Comparison of ENCODE assay signal across 29 cellular contexts in the genomic region with DNA sequence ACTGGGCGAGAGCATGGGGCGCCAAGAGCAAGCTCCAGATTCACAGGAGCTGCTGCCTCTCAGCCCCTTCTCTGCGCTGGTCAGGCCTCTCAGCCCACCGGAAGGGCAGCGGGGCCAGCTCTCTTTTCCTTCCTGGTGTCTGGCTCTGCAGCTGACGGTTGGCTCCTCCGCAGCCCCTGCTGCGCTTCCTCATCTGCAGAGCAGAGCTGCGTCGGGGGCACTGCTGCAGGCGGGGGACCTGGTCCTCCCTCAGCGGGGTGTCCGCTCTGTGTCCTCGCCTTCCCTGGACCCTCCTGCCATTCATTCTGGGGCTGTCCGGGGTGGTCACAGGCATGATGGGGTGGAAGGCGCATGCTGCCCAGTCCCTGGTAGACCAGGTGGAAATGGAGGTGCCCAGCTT.
DNase-seq lines count a peak whose midpoint lies in the region; FAIRE-seq and TF ChIP-seq lines count a peak whose summit lies in the region.
"Had no signal": no experiment of that assay in that cellular context is flagged by ENCODE, and none has a peak within 500 bp of the region (broad histone marks: within the 10 kb centered on the region; RNA-seq: fewer than 3 reads in every experiment).

No MANE protein-coding gene starts in this region.

- BruUV-seq in mammary epithelial cell (replicated peaks; lab: Mats Ljungman, UMichigan), result no TSS peak

- H3K4me3 ChIP-seq in Peyer's patch (no peak overlapping the region), mammary epithelial cell (replicated peaks in 1 of 3; ENCODE audit: insufficient read depth in 1 of 3, low read depth in 2 of 3, low read length in 3 of 3) (no peak overlapping the region), coronary artery (no peak overlapping the region)
- H3K4me3 ChIP-seq: body of pancreas, esophagus squamous epithelium, gastroesophageal sphincter, MG63, PC-9 had no signal

- H3K27ac ChIP-seq in Peyer's patch (no peak overlapping the region), mammary epithelial cell (ENCODE audit: insufficient read depth, low read depth, low read length) (no peak overlapping the region), coronary artery (no peak overlapping the region)
- H3K27ac ChIP-seq: body of pancreas, C4-2B, esophagus squamous epithelium, gastroesophageal sphincter, PC-9, VCaP had no signal

- H2AFZ ChIP-seq in mammary epithelial cell (ENCODE audit: low read depth, low read length), result no peak overlapping the region
- H2AFZ ChIP-seq: PC-9 had no signal

- DNase-seq in Ammon's horn (ENCODE audit: low spot score), result peak; percentile 17
- no peak for DNase-seq in GM19239 (ENCODE audit: insufficient read length, low spot score)
- DNase-seq in Peyer's patch, result peak in 2 of 3 donors; percentile 45 to 46
- peak; percentile 11 for DNase-seq in midbrain (lab: John Stamatoyannopoulos, UW)
- DNase-seq in activated CD4-positive, alpha-beta T cell treated with anti-CD3 and anti-CD28 coated beads, Interleukin-2, amount 10 ng/mL, durations not matched to agents 24 days and 14 days, result no peak
- no peak for DNase-seq in NCI-H2029 (lab: John Stamatoyannopoulos, UW)
- DNase-seq in mammary epithelial cell, result no peak
- DNase-seq in coronary artery (ENCODE audit: low spot score), result no peak
- DNase-seq: activated CD8-positive, alpha-beta memory T cell treated with anti-CD3 and anti-CD28 coated beads, Interleukin-2, amount 50 U/mL, for 4 hours; activated effector memory CD4-positive, alpha-beta T cell treated with Interleukin-2 at 50 U/mL for 16 hours; body of pancreas; DMS153; esophagus squamous epithelium; HCEC 1CT; MG63; NCI-H187; NCI-H2227 treated with DMSO at 0.1 percent for 48 hours; NCI-H774; occipital lobe; PC-9; retina had no signal

- CTCF ChIA-PET in mammary epithelial cell (lab: Charles Lee; ENCODE audit: low non-redundant PET), result no interaction called here

- no peaks in the 10 kb centered on the region for H3K9me3 Mint-ChIP-seq in activated CD4-positive, alpha-beta T cell treated with anti-CD3 and anti-CD28 coated beads, Interleukin-2, amount 10 ng/mL, durations not matched to agents 24 days and 14 days
- H3K9me3 Mint-ChIP-seq: memory B cell; T-helper 1 cell treated with Interleukin-12 subunit alpha and Interleukin-12 subunit beta and Interleukin-4 antibody, amounts not matched to agents 30 μg/mL and 1 μg/mL, for 36 hours; type B pancreatic cell had no signal

- TF ChIP-seq CTCF in Peyer's patch (IDR thresholded peaks at IDR 0.05) (no peak), mammary epithelial cell (conservative IDR thresholded peaks at IDR 0.05 in 1 of 2, IDR thresholded peaks at IDR 0.05 in 1 of 2; ENCODE audit: extremely low read depth in 1 of 2, insufficient read depth in 1 of 2, low read depth in 1 of 2, low read length in 2 of 2) (no peak), coronary artery (IDR thresholded peaks at IDR 0.05) (no peak)

- peaks cover 4 to 41% (median 16%) of the 10 kb centered on the region in 4 donors for H3K4me1 ChIP-seq in Peyer's patch
- no peaks in the 10 kb centered on the region for H3K4me1 ChIP-seq in mammary epithelial cell (ENCODE audit: insufficient read depth, low read length)
- H3K4me1 ChIP-seq: body of pancreas had no signal

- H3K27me3 Mint-ChIP-seq in activated CD4-positive, alpha-beta T cell treated with anti-CD3 and anti-CD28 coated beads, Interleukin-2, amount 10 ng/mL, durations not matched to agents 24 days and 14 days, result no peaks in the 10 kb centered on the region

- H3K36me3 ChIP-seq in Peyer's patch (no peaks in the 10 kb centered on the region), mammary epithelial cell (ENCODE audit: insufficient read depth, low read length) (no peaks in the 10 kb centered on the region)
- H3K36me3 ChIP-seq: esophagus squamous epithelium, gastroesophageal sphincter, MG63 had no signal

- 81% methylated on average over 11 of the region's 16 CpGs for WGBS in mammary epithelial cell (ENCODE audit: low coverage, missing lambda C conversion rate)

- dilution Hi-C loops in mammary epithelial cell (cut with HindIII; ENCODE audit: low sequenced_read_pairs), result no loop called here

- no peak for TF ChIP-seq POLR2A in Peyer's patch (IDR thresholded peaks at IDR 0.05)

- in situ Hi-C loops in mammary epithelial cell (cut with MboI; ENCODE audit: low sequenced_read_pairs in 2 of 2), result no loop called here

- H3K36me3 Mint-ChIP-seq in activated CD4-positive, alpha-beta T cell treated with anti-CD3 and anti-CD28 coated beads, Interleukin-2, amount 10 ng/mL, durations not matched to agents 24 days and 14 days (ENCODE audit: low read depth), result no peaks in the 10 kb centered on the region
- H3K36me3 Mint-ChIP-seq: memory B cell, type B pancreatic cell had no signal

- H3K27me3 ChIP-seq in Peyer's patch (no peaks in the 10 kb centered on the region), mammary epithelial cell (ENCODE audit: insufficient read depth, low read length) (no peaks in the 10 kb centered on the region)
- H3K27me3 ChIP-seq: body of pancreas, MG63 had no signal

- H3K4me1 Mint-ChIP-seq in activated CD4-positive, alpha-beta T cell treated with anti-CD3 and anti-CD28 coated beads, Interleukin-2, amount 10 ng/mL, durations not matched to agents 24 days and 14 days, result peaks cover 38% of the 10 kb centered on the region

- intact Hi-C loops in activated CD4-positive, alpha-beta T cell treated with anti-CD3 and anti-CD28 coated beads, Interleukin-2, amount 10 ng/mL, durations not matched to agents 24 days and 14 days (cut with micrococcal nuclease), result no loop called here
- intact Hi-C loops in mammary epithelial cell (cut with micrococcal nuclease), result no loop called here

- no peaks in the 10 kb centered on the region for H4K20me1 ChIP-seq in mammary epithelial cell (ENCODE audit: insufficient read depth, low read length)

- H3K79me2 ChIP-seq in mammary epithelial cell (ENCODE audit: insufficient read depth, low read length), result no peaks in the 10 kb centered on the region

- H3K27ac Mint-ChIP-seq in activated CD4-positive, alpha-beta T cell treated with anti-CD3 and anti-CD28 coated beads, Interleukin-2, amount 10 ng/mL, durations not matched to agents 24 days and 14 days, result no peak overlapping the region
- H3K27ac Mint-ChIP-seq: T-helper 1 cell treated with Interleukin-12 subunit alpha and Interleukin-12 subunit beta and Interleukin-4 antibody, amounts not matched to agents 30 μg/mL and 1 μg/mL, for 36 hours; type B pancreatic cell had no signal

- no peak overlapping the region for H3K4me2 ChIP-seq in mammary epithelial cell (ENCODE audit: insufficient read depth, low read depth, low read length)
- H3K4me2 ChIP-seq: PC-9 had no signal

- FAIRE-seq in GM19239 (lab: Jason Lieb, UNC), result peak; percentile 21
- FAIRE-seq: G401.6, islet of Langerhans had no signal

- no peak overlapping the region for H3K4me3 Mint-ChIP-seq in activated CD4-positive, alpha-beta T cell treated with anti-CD3 and anti-CD28 coated beads, Interleukin-2, amount 10 ng/mL, durations not matched to agents 24 days and 14 days
- H3K4me3 Mint-ChIP-seq: T-helper 1 cell treated with Interleukin-12 subunit alpha and Interleukin-12 subunit beta and Interleukin-4 antibody, amounts not matched to agents 30 μg/mL and 1 μg/mL, for 36 hours; type B pancreatic cell had no signal

- H3K9me3 ChIP-seq in Peyer's patch (no peaks in the 10 kb centered on the region), mammary epithelial cell (replicated peaks; ENCODE audit: insufficient read depth, low read length) (no peaks in the 10 kb centered on the region)
- H3K9me3 ChIP-seq: body of pancreas, esophagus squamous epithelium, gastroesophageal sphincter, MG63 had no signal

- no peak overlapping the region for H3K9ac ChIP-seq in mammary epithelial cell (ENCODE audit: insufficient read depth, low read length)

Comparison
In these comparisons a context has a peak if more than half of its experiments do, and no peak if none do; other contexts are left out.
1. DNase-seq: peak in Ammon's horn (single experiment), Peyer's patch (2 of 3) and midbrain (single experiment); none in GM19239 (single experiment), activated CD4-positive, alpha-beta T cell treated with anti-CD3 and anti-CD28 coated beads, Interleukin-2, amount 10 ng/mL, durations not matched to agents 24 days and 14 days (single experiment), NCI-H2029 (single experiment), mammary epithelial cell (single experiment) and coronary artery (single experiment).